In the genomic region with DNA sequence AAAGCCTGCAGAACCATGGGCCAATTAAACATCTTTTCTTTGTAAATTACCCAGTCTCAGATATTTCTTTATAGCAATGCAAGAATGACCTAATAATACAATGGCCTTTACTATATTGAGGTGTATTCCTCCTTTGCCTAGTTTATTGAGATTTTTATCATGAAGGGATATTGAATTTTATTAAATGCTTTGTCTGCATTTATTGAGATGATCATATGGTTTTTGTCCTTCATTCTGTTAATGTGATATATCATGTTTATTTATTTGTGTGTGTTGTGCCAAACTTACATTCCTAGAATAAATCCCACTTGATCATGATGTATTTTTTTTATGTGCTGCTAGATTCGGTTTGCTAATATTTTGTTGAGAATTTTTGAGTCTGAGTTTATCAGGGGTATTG, we compare ENCODE assay signal across 30 cellular contexts. TPM values are rescaled to one million over a fixed set of nuclear protein-coding genes. Genes with fewer than 3 reads are reported as not detected.
"Had no signal": no experiment of that assay in that cellular context is flagged by ENCODE, and none has a peak within 500 bp of the region (broad histone marks: within the 10 kb centered on the region; RNA-seq: fewer than 3 reads in every experiment).

No MANE protein-coding gene starts in this region.

- H3K4me1 ChIP-seq: stomach, suprapubic skin, testis, thyroid gland, tibial artery, tibial nerve, transverse colon, upper lobe of left lung, upper lobe of right lung, uterus, vagina had no signal

- ATAC-seq: stimulated activated effector memory CD8-positive, alpha-beta T cell treated with anti-CD3 and anti-CD28 coated beads, Interleukin-12 subunit alpha, Interleukin-12 subunit beta, amount 100 ng/mL, for 72 hours; stimulated activated memory B cell treated with anti-CD40 and anti-IgM and Interleukin-4, amounts not matched to agents 10 μg/mL and 1 μg/mL and 100 μg/mL, for 72 hours; stimulated activated naive B cell treated with anti-CD40 and anti-IgM and Interleukin-4, amounts not matched to agents 10 μg/mL and 1 μg/mL and 100 μg/mL, for 72 hours; stimulated activated naive CD8-positive, alpha-beta T cell treated with anti-CD3 and anti-CD28 coated beads, Interleukin-15, amount 100 ng/mL, for 72 hours; stimulated activated naive CD8-positive, alpha-beta T cell treated with anti-CD3 and anti-CD28 coated beads, Interleukin-15, Interleukin-2, amounts not matched to agents 100 U/mL and 50 U/mL, for 24 hours; upper lobe of right lung had no signal

- H3K27me3 ChIP-seq: testis, thyroid gland, tibial artery, tibial nerve, upper lobe of left lung, upper lobe of right lung, uterus, vagina had no signal

- H3K27ac ChIP-seq: stomach, suprapubic skin, testis, thoracic aorta, thyroid gland, tibial artery, tibial nerve, transverse colon, upper lobe of left lung, upper lobe of right lung, uterus, vagina had no signal

- H3K4me3 ChIP-seq: stomach, suprapubic skin, testis, thoracic aorta, thyroid gland, tibial artery, tibial nerve, transverse colon, upper lobe of left lung, upper lobe of right lung, uterus, vagina had no signal

- FAIRE-seq: urothelium cell line had no signal

- DNase-seq: stimulated activated CD4-positive, alpha-beta T cell treated with anti-CD3 and anti-CD28 coated beads, Interleukin-2, amount 100 ng/mL, for 48 hours; stimulated activated CD4-positive, alpha-beta T cell treated with anti-CD3 and anti-CD28 coated beads, Interleukin-4, amount 100 ng/mL, for 1 hour; stimulated activated CD4-positive, alpha-beta T cell treated with anti-CD3 and anti-CD28 coated beads, Interleukin-4, amount 100 ng/mL, for 24 hours; stimulated activated CD4-positive, alpha-beta T cell treated with anti-CD3 and anti-CD28 coated beads, Interleukin-4, amount 100 ng/mL, for 4 hours; stimulated activated CD8-positive, alpha-beta memory T cell treated with anti-CD3 and anti-CD28 coated beads, Interleukin-4, amount 100 ng/mL, for 48 hours; stimulated activated naive B cell treated with anti-CD40 and anti-IgM and Interleukin-4, amounts not matched to agents 10 μg/mL and 1 μg/mL and 100 μg/mL, for 72 hours; stimulated activated naive CD4-positive, alpha-beta T cell; stimulated activated naive CD4-positive, alpha-beta T cell treated with Interleukin-2 at 50 U/mL for 16 hours; stimulated activated naive CD8-positive, alpha-beta T cell treated with anti-CD3 and anti-CD28 coated beads, Interleukin-15, amount 100 ng/mL, for 72 hours; stimulated activated naive CD8-positive, alpha-beta T cell treated with anti-CD3 and anti-CD28 coated beads, Interleukin-15, Interleukin-2, amounts not matched to agents 100 U/mL and 50 U/mL, for 24 hours; stomach; substantia nigra; testis; thyroid gland; tibial artery; transverse colon; trophoblast cell; upper lobe of left lung; upper lobe of right lung; uterus had no signal

- H3K9me3 ChIP-seq: stomach, suprapubic skin, testis, thoracic aorta, thyroid gland, transverse colon, upper lobe of right lung, uterus, vagina had no signal

- H3K36me3 ChIP-seq: stomach, suprapubic skin, thoracic aorta, thyroid gland, tibial artery, tibial nerve, transverse colon, upper lobe of left lung, upper lobe of right lung, uterus, vagina had no signal

RNA-seq across cellular contexts. Expression of a gene that starts 36.2 kb away (rescaled TPM):
- total RNA-seq: stomach, subcutaneous adipose tissue, suprapubic skin, thoracic aorta, tibial nerve, transverse colon, upper lobe of left lung, upper lobe of right lung, ureter, urinary bladder, vagina had no signal
- polyA plus RNA-seq: stomach, urinary bladder had no signal
